ENCODE assay signal across 8 cellular contexts in genomic region chr2:176473177-176473576, GRCh38.
DNase-seq lines count a peak whose midpoint lies in the region; ATAC-seq and TF ChIP-seq lines count a peak whose summit lies in the region.

No MANE protein-coding gene starts in this region.

- peaks cover 0 to 5% (median 0%) of the 10 kb centered on the region in 9 donors for H3K27me3 ChIP-seq in heart left ventricle

- DNase-seq in GM10248 (ENCODE audit: extremely low spot score) (peak; percentile 20), SHP77 (lab: John Stamatoyannopoulos, UW) (peak; percentile 49 to 72), heart left ventricle (peak in 3 of 5 donors; percentile 27 to 37 (median 35)), ureter (ENCODE audit: low spot score) (peak; percentile 82), activated gamma-delta T cell treated with Interleukin-2 at 50 U/mL for 16 hours (no peak), GOT3 (lab: John Stamatoyannopoulos, UW) (no peak)

- no peak for TF ChIP-seq POLR2A in heart left ventricle (IDR thresholded peaks at IDR 0.05)

- peaks cover 0 to 12% (median 0%) of the 10 kb centered on the region in 12 donors for H3K4me1 ChIP-seq in heart left ventricle

- 41 to 57% (median 49%) methylated on average over 4 of the region's 4 CpGs for WGBS in heart left ventricle, 4 donors

- TF ChIP-seq CTCF in GM10248 (IDR thresholded peaks at IDR 0.05; ENCODE audit: control extremely low read depth, extremely low read depth, low read depth, missing control alignments), result no peak
- TF ChIP-seq CTCF in heart left ventricle (IDR thresholded peaks at IDR 0.05), result no peak

- peak; percentile 75 for ATAC-seq in HG03064 (IDR thresholded peaks at IDR 0.05; ENCODE audit: low read depth, unreplicated experiment)
- ATAC-seq in heart left ventricle, result peak in 2 of 4 donors; percentile 71 to 75
- no peak for ATAC-seq in HG03460 (IDR thresholded peaks at IDR 0.05; ENCODE audit: unreplicated experiment)

- H3K4me3 ChIP-seq in heart left ventricle, result peak overlapping the region in 9 of 12 donors; percentile 0 to 36 (median 27)

- intact Hi-C loops in heart left ventricle (cut with DNase I), result loop anchor here in 1 of 10 donors (5.0 kb wide), 1 partner anchor 49 kb away; no protein-coding TSS in a partner anchor

- CTCF ChIA-PET in GM10248 (lab: Yijun Ruan, JAX), result interaction anchor here (1.3 to 3.3 kb wide), 3 partner anchors 19 to 332 kb away, joined by 3 to 18 read pairs (median 3); no protein-coding TSS in a partner anchor

- no peaks in the 10 kb centered on the region for H3K36me3 ChIP-seq in heart left ventricle

- H3K27ac ChIP-seq in heart left ventricle, result peak overlapping the region in 3 of 12 donors; percentile 15 to 41 (median 27)

- H3K9me3 ChIP-seq in heart left ventricle, result no peaks in the 10 kb centered on the region

- POLR2A ChIA-PET in GM10248 (lab: Yijun Ruan, JAX), result interaction anchor here (0.6 kb wide), 1 partner anchor 1203 kb away, joined by 3 read pairs; no protein-coding TSS in a partner anchor

Comparison
In these comparisons a context has a peak if more than half of its experiments do, and no peak if none do; other contexts are left out.
1. DNase-seq: peak in GM10248 (single experiment), SHP77 (2 of 2), heart left ventricle (3 of 5) and ureter (single experiment); none in activated gamma-delta T cell treated with Interleukin-2 at 50 U/mL for 16 hours (single experiment) and GOT3 (single experiment).